ENCODE assay signal across 12 cellular contexts in genomic region chr9:6787793-6788174, GRCh38. TPM values are rescaled to one million over a fixed set of nuclear protein-coding genes. Genes with fewer than 3 reads are reported as not detected.
DNase-seq lines count a peak whose midpoint lies in the region; ATAC-seq, FAIRE-seq and TF ChIP-seq lines count a peak whose summit lies in the region.
"Had no signal": no experiment of that assay in that cellular context is flagged by ENCODE, and none has a peak within 500 bp of the region (broad histone marks: within the 10 kb centered on the region; RNA-seq: fewer than 3 reads in every experiment).

No MANE protein-coding gene starts in this region.

- H3K9me3 ChIP-seq in A549: no peaks in the 10 kb centered on the region
- H3K9me3 ChIP-seq in HUES48 (ENCODE audit: control insufficient read depth, insufficient read depth, low read length): no peaks in the 10 kb centered on the region
- H3K9me3 ChIP-seq in mucosa of rectum (ENCODE audit: control insufficient read depth in 2 of 2, low read length in 2 of 2): no peaks in the 10 kb centered on the region
- H3K9me3 ChIP-seq: ascending aorta had no signal

- no peak for TF ChIP-seq RAD21 in A549 (conservative IDR thresholded peaks at IDR 0.05 in 1 of 2, IDR thresholded peaks at IDR 0.05 in 1 of 2)

- H3K27me3 Mint-ChIP-seq in effector memory CD8-positive, alpha-beta T cell: no peaks in the 10 kb centered on the region

- H3K4me3 ChIP-seq in A549 (peak overlapping the region; percentile 33), HUES48 (ENCODE audit: low read depth, low read length) (no peak overlapping the region), mucosa of rectum (ENCODE audit: low read length in 2 of 2) (peak overlapping the region; percentile 25 to 37)
- H3K4me3 ChIP-seq: ascending aorta had no signal

- H3K27me3 ChIP-seq in HUES48 (ENCODE audit: control insufficient read depth, insufficient read depth, low read length) (no peaks in the 10 kb centered on the region), mucosa of rectum (ENCODE audit: control insufficient read depth in 2 of 2, insufficient read depth in 2 of 2, low read length in 2 of 2) (no peaks in the 10 kb centered on the region)
- H3K27me3 ChIP-seq: ascending aorta had no signal

- no peak overlapping the region for H3K4me3 Mint-ChIP-seq in effector memory CD8-positive, alpha-beta T cell

- peak; percentile 40 to 60 for ATAC-seq in A549
- no peak for ATAC-seq in effector memory CD8-positive, alpha-beta T cell (replicated peaks)
- ATAC-seq in HG02642 (IDR thresholded peaks at IDR 0.05; ENCODE audit: poor library complexity, unreplicated experiment): no peak
- no peak for ATAC-seq in HG02678 (IDR thresholded peaks at IDR 0.05; ENCODE audit: unreplicated experiment)

- POLR2A ChIA-PET in A549 (lab: Yijun Ruan, JAX): interaction anchor here (1.1 kb wide), 1 partner anchor 30 kb away, joined by 7 read pairs; the partner anchor contains the start of gene KDM4C

- TF ChIP-seq POLR2A in A549 (IDR thresholded peaks at IDR 0.05; ENCODE audit: low read length): no peak

- peaks cover 42% of the 10 kb centered on the region for H3K4me1 ChIP-seq in A549
- peaks cover 24% of the 10 kb centered on the region for H3K4me1 ChIP-seq in HUES48 (ENCODE audit: control insufficient read depth, insufficient read depth, low read length)
- peaks cover 18 to 29% of the 10 kb centered on the region in 2 donors for H3K4me1 ChIP-seq in mucosa of rectum (ENCODE audit: control insufficient read depth in 2 of 2, insufficient read depth in 2 of 2, low read length in 2 of 2)

- CTCF ChIA-PET in A549 (lab: Yijun Ruan, JAX): no interaction called here

- peak overlapping the region; percentile 25 to 76 for H3K27ac Mint-ChIP-seq in effector memory CD8-positive, alpha-beta T cell

- no peak for TF ChIP-seq CTCF in A549 (IDR thresholded peaks at IDR 0.05)

- WGBS in A549 (ENCODE audit: missing lambda C conversion rate): 3% methylated on average over 3 of the region's 3 CpGs

- H3K4me1 Mint-ChIP-seq in effector memory CD8-positive, alpha-beta T cell (ENCODE audit: low read depth in 2 of 2): peaks cover 43 to 44% of the 10 kb centered on the region in 2 donors

- H3K27ac ChIP-seq in A549 (peak overlapping the region; percentile 78 to 86), HUES48 (ENCODE audit: low read depth, low read length) (peak overlapping the region; percentile 57), mucosa of rectum (ENCODE audit: low read depth in 2 of 2, low read length in 2 of 2) (peak overlapping the region; percentile 61 to 67)
- H3K27ac ChIP-seq: ascending aorta, KMS-11 had no signal

- DNase-seq in A549 (ENCODE audit: low read depth in 1 of 2, low spot score in 1 of 2): peak in 1 of 2 experiments; percentile 35
- DNase-seq in effector memory CD8-positive, alpha-beta T cell: no peak
- no peak for DNase-seq in NCI-H1436 treated with DMSO at 0.1 percent for 48 hours (lab: John Stamatoyannopoulos, UW)
- no peak for DNase-seq in islet precursor cell
- DNase-seq: NCI-H2107; stimulated activated CD4-positive, alpha-beta T cell treated with anti-CD3 and anti-CD28 coated beads, Interleukin-12 subunit alpha, Interleukin-12 subunit beta, amount 100 ng/mL, for 4 hours had no signal

- H3K9me3 Mint-ChIP-seq in effector memory CD8-positive, alpha-beta T cell: no peaks in the 10 kb centered on the region

- TF ChIP-seq EP300 in A549 (IDR thresholded peaks at IDR 0.05): no peak

- FAIRE-seq in A549 (lab: Jason Lieb, UNC): no peak

- peaks cover 7% of the 10 kb centered on the region for H3K36me3 Mint-ChIP-seq in effector memory CD8-positive, alpha-beta T cell (ENCODE audit: insufficient read depth)

- peak overlapping the region; percentile 92 for H3K4me2 ChIP-seq in A549
- H3K4me2 ChIP-seq: KMS-11 had no signal

- H3K36me3 ChIP-seq in HUES48 (ENCODE audit: control insufficient read depth, insufficient read depth, low read length) (no peaks in the 10 kb centered on the region), mucosa of rectum (ENCODE audit: control insufficient read depth in 2 of 2, insufficient read depth in 2 of 2, low read length in 2 of 2) (no peaks in the 10 kb centered on the region)

- H3K9ac ChIP-seq in HUES48 (ENCODE audit: low read depth, low read length): no peak overlapping the region
- no peak overlapping the region for H3K9ac ChIP-seq in mucosa of rectum (ENCODE audit: low read depth in 1 of 2, low read length in 2 of 2)
- H3K9ac ChIP-seq: KMS-11 had no signal

TF ChIP-seq in A549, 52 proteins besides CTCF, POLR2A, EP300 and RAD21:
- TF ChIP-seq RCOR1 (IDR thresholded peaks at IDR 0.05; ENCODE audit: low read depth, low read length): no peak
- no peak for TF ChIP-seq TFCP2L1 (CRISPR knock-in tag; IDR thresholded peaks at IDR 0.05)
- no peak for TF ChIP-seq CEBPB (IDR thresholded peaks at IDR 0.05)
- TF ChIP-seq ZC3H11A (IDR thresholded peaks at IDR 0.05): no peak
- no peak for TF ChIP-seq BHLHE40 (IDR thresholded peaks at IDR 0.05; ENCODE audit: low read depth, low read length)
- TF ChIP-seq ZNF302 (CRISPR knock-in tag; IDR thresholded peaks at IDR 0.05): no peak
- TF ChIP-seq, protein P1, sequence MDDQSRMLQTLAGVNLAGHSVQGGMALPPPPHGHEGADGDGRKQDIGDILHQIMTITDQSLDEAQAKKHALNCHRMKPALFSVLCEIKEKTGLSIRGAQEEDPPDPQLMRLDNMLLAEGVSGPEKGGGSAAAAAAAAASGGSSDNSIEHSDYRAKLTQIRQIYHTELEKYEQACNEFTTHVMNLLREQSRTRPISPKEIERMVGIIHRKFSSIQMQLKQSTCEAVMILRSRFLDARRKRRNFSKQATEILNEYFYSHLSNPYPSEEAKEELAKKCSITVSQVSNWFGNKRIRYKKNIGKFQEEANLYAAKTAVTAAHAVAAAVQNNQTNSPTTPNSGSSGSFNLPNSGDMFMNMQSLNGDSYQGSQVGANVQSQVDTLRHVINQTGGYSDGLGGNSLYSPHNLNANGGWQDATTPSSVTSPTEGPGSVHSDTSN (IDR thresholded peaks at IDR 0.05): no peak
- TF ChIP-seq GATA3 (IDR thresholded peaks at IDR 0.05; ENCODE audit: borderline replicate concordance): no peak
- no peak for TF ChIP-seq ESRRA (IDR thresholded peaks at IDR 0.05; ENCODE audit: borderline replicate concordance, low read length)
- no peak for TF ChIP-seq ZSCAN20 (CRISPR knock-in tag; IDR thresholded peaks at IDR 0.05)
- TF ChIP-seq, protein P2, sequence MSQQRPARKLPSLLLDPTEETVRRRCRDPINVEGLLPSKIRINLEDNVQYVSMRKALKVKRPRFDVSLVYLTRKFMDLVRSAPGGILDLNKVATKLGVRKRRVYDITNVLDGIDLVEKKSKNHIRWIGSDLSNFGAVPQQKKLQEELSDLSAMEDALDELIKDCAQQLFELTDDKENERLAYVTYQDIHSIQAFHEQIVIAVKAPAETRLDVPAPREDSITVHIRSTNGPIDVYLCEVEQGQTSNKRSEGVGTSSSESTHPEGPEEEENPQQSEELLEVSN (IDR thresholded peaks at IDR 0.05; ENCODE audit: borderline replicate concordance, low read depth): no peak
- TF ChIP-seq RARB (CRISPR knock-in tag; IDR thresholded peaks at IDR 0.05): no peak
- no peak for TF ChIP-seq CHD2 (IDR thresholded peaks at IDR 0.05; ENCODE audit: low read length, partially characterized antibody)
- no peak for TF ChIP-seq TP53 (CRISPR knock-in tag; IDR thresholded peaks at IDR 0.05)
- TF ChIP-seq EHMT2 (IDR thresholded peaks at IDR 0.05; ENCODE audit: low read depth): no peak
- TF ChIP-seq KDM1A (IDR thresholded peaks at IDR 0.05; ENCODE audit: low read depth): no peak

RNA-seq across cellular contexts. Expression of gene KDM4C, which starts 30.0 kb away (rescaled TPM):
- polyA plus RNA-seq in A549 (2011; rRNA removed) (15.6 and 16.2 TPM in 2 replicates), A549 (2017; fragmentation: RNase III; extraction: RNeasy Plus Mini Kit Qiagen cat#74134 plus additional on column Dnase treatment) (8.9 to 10.6 TPM (median 9.6 TPM) in 3 replicates)
- 5.4 and 5.5 TPM in 2 replicates for polyA plus RNA-seq in A549 (2012; cell fraction: cytosol; rRNA removed)
- 7.2 and 12.4 TPM in 2 replicates for polyA plus RNA-seq in A549 (2012; cell fraction: nucleus; rRNA removed)
- 48.4 and 54.0 TPM in 2 replicates for polyA minus RNA-seq in A549 (2011; rRNA and poly(A)+ RNA removed)

Comparison
In these comparisons a context has a peak if more than half of its experiments do, and no peak if none do; other contexts are left out.
1. ATAC-seq: peak in A549 (2 of 2); none in effector memory CD8-positive, alpha-beta T cell (single experiment), HG02642 (single experiment) and HG02678 (single experiment).
2. Peak in every context shown above with its lines, with median percentiles within 50 percentile points of each other: H3K27ac ChIP-seq.